18 cellular contexts compared by ENCODE assay signal in genomic region chr1:56827711-56828110, GRCh38. TPM values are rescaled to one million over a fixed set of nuclear protein-coding genes. Genes with fewer than 3 reads are reported as not detected.
DNase-seq lines count a peak whose midpoint lies in the region; TF ChIP-seq lines count a peak whose summit lies in the region.
"Had no signal": no experiment of that assay in that cellular context is flagged by ENCODE, and none has a peak within 500 bp of the region (broad histone marks: within the 10 kb centered on the region; RNA-seq: fewer than 3 reads in every experiment).

No MANE protein-coding gene starts in this region.

- no peak overlapping the region for H2BK120ac ChIP-seq in trophoblast cell (ENCODE audit: insufficient read depth, low read length, poor library complexity)

- intact Hi-C loops in activated T-helper 2 cell treated with anti-CD3 and anti-CD28 coated beads, Interferon-gamma antibody, Interleukin-2, Interleukin-4, amounts not matched to agents 10 μg/mL and 5 μg/mL and 100 μg/mL, durations not matched to agents 14 hours and 24 hours and 36 hours (cut with micrococcal nuclease): no loop called here
- intact Hi-C loops in esophagus muscularis mucosa (cut with DNase I): no loop called here

- no peak overlapping the region for H3K4me3 Mint-ChIP-seq in activated T-helper 2 cell treated with anti-CD3 and anti-CD28 coated beads, Interferon-gamma antibody, Interleukin-2, Interleukin-4, amounts not matched to agents 10 μg/mL and 5 μg/mL and 100 μg/mL, durations not matched to agents 14 hours and 24 hours and 36 hours (ENCODE audit: low read depth)
- H3K4me3 Mint-ChIP-seq: CD14-positive monocyte; CD8-positive, alpha-beta T cell had no signal

- no peak for TF ChIP-seq EP300 in esophagus muscularis mucosa (IDR thresholded peaks at IDR 0.05)

- H3K4me1 ChIP-seq in trophoblast cell (ENCODE audit: control insufficient read depth in 1 of 2, insufficient read depth in 2 of 2, low read length in 2 of 2) (peaks cover 0 to 2% of the 10 kb centered on the region in 2 experiments), esophagus muscularis mucosa (peaks cover 0 to 7% (median 2%) of the 10 kb centered on the region in 4 donors)
- H3K4me1 ChIP-seq: A549 had no signal

- H4K8ac ChIP-seq in trophoblast cell (ENCODE audit: low read depth, low read length): no peak overlapping the region

- no peak overlapping the region for H4K12ac ChIP-seq in trophoblast cell (ENCODE audit: low read depth, low read length)

- H3K9me3 Mint-ChIP-seq in activated T-helper 2 cell treated with anti-CD3 and anti-CD28 coated beads, Interferon-gamma antibody, Interleukin-2, Interleukin-4, amounts not matched to agents 10 μg/mL and 5 μg/mL and 100 μg/mL, durations not matched to agents 14 hours and 24 hours and 36 hours: no peaks in the 10 kb centered on the region
- H3K9me3 Mint-ChIP-seq: CD14-positive monocyte; CD8-positive, alpha-beta T cell had no signal

- no peak overlapping the region for H3K18ac ChIP-seq in trophoblast cell (ENCODE audit: low read length)

- H3K36me3 Mint-ChIP-seq in activated T-helper 2 cell treated with anti-CD3 and anti-CD28 coated beads, Interferon-gamma antibody, Interleukin-2, Interleukin-4, amounts not matched to agents 10 μg/mL and 5 μg/mL and 100 μg/mL, durations not matched to agents 14 hours and 24 hours and 36 hours (ENCODE audit: low read depth): no peaks in the 10 kb centered on the region
- H3K36me3 Mint-ChIP-seq: CD14-positive monocyte; CD8-positive, alpha-beta T cell had no signal

- H3K36me3 ChIP-seq in trophoblast cell (ENCODE audit: control insufficient read depth in 1 of 2, insufficient read depth in 2 of 2, low read length in 2 of 2) (no peaks in the 10 kb centered on the region), esophagus muscularis mucosa (no peaks in the 10 kb centered on the region)

- H3K9me3 ChIP-seq in trophoblast cell (ENCODE audit: insufficient read depth, low read depth, low read length) (no peaks in the 10 kb centered on the region), esophagus muscularis mucosa (no peaks in the 10 kb centered on the region)
- H3K9me3 ChIP-seq: A549 had no signal

- H4K91ac ChIP-seq in trophoblast cell (ENCODE audit: low read depth, low read length): no peak overlapping the region

- no peak overlapping the region for H2AFZ ChIP-seq in trophoblast cell (ENCODE audit: insufficient read depth, low read length, poor library complexity)

- TF ChIP-seq POLR2A in esophagus muscularis mucosa (IDR thresholded peaks at IDR 0.05; ENCODE audit: low read depth): no peak

- DNase-seq in DMS53 (lab: John Stamatoyannopoulos, UW) (peak; percentile 49), G401 (ENCODE audit: low spot score) (peak; percentile 87), cerebellum (ENCODE audit: low spot score) (peak; percentile 60), trophoblast cell (no peak), esophagus muscularis mucosa (ENCODE audit: extremely low spot score) (no peak), T-helper 2 cell (no peak)
- DNase-seq in activated T-helper 2 cell treated with anti-CD3 and anti-CD28 coated beads, Interferon-gamma antibody, Interleukin-2, Interleukin-4, amounts not matched to agents 10 μg/mL and 5 μg/mL and 100 μg/mL, durations not matched to agents 14 hours and 24 hours and 36 hours (ENCODE audit: low spot score): no peak
- DNase-seq: CD8-positive, alpha-beta T cell; COR-L47; DMS79 treated with DMSO at 0.1 percent for 48 hours; GF-D8; IMR-90; KBM-7 had no signal

- H3K79me1 ChIP-seq in trophoblast cell (ENCODE audit: low read length): no peaks in the 10 kb centered on the region

- H3K27ac ChIP-seq in trophoblast cell (ENCODE audit: low read depth, low read length) (no peak overlapping the region), esophagus muscularis mucosa (replicated peaks in 1 of 4) (no peak overlapping the region)
- H3K27ac ChIP-seq: A549 had no signal

- H2BK12ac ChIP-seq in trophoblast cell (ENCODE audit: low read length): no peak overlapping the region

- no peaks in the 10 kb centered on the region for H3K27me3 ChIP-seq in trophoblast cell (ENCODE audit: insufficient read depth, low read length)
- peaks cover 0 to 8% (median 0%) of the 10 kb centered on the region in 4 donors for H3K27me3 ChIP-seq in esophagus muscularis mucosa

- no peak overlapping the region for H3K4ac ChIP-seq in trophoblast cell (ENCODE audit: low read depth, low read length)

- H2AK5ac ChIP-seq in trophoblast cell (ENCODE audit: low read length): no peak overlapping the region

- peak overlapping the region; percentile 30 for H3K23ac ChIP-seq in trophoblast cell (ENCODE audit: low read length)

- no peaks in the 10 kb centered on the region for H3K4me1 Mint-ChIP-seq in activated T-helper 2 cell treated with anti-CD3 and anti-CD28 coated beads, Interferon-gamma antibody, Interleukin-2, Interleukin-4, amounts not matched to agents 10 μg/mL and 5 μg/mL and 100 μg/mL, durations not matched to agents 14 hours and 24 hours and 36 hours (ENCODE audit: low read depth)
- H3K4me1 Mint-ChIP-seq: CD14-positive monocyte had no signal

- no peak overlapping the region for H2BK5ac ChIP-seq in trophoblast cell (ENCODE audit: low read depth, low read length, poor library complexity)

- H3K4me3 ChIP-seq in trophoblast cell (ENCODE audit: low read depth, low read length) (no peak overlapping the region), esophagus muscularis mucosa (no peak overlapping the region)
- H3K4me3 ChIP-seq: A549 had no signal

- no peak overlapping the region for H3K14ac ChIP-seq in trophoblast cell (ENCODE audit: low read length)

- no peak overlapping the region for H3K9ac ChIP-seq in trophoblast cell (ENCODE audit: low read length)

- H3K27me3 Mint-ChIP-seq in activated T-helper 2 cell treated with anti-CD3 and anti-CD28 coated beads, Interferon-gamma antibody, Interleukin-2, Interleukin-4, amounts not matched to agents 10 μg/mL and 5 μg/mL and 100 μg/mL, durations not matched to agents 14 hours and 24 hours and 36 hours (ENCODE audit: low read depth): no peaks in the 10 kb centered on the region

- H3K27ac Mint-ChIP-seq in activated T-helper 2 cell treated with anti-CD3 and anti-CD28 coated beads, Interferon-gamma antibody, Interleukin-2, Interleukin-4, amounts not matched to agents 10 μg/mL and 5 μg/mL and 100 μg/mL, durations not matched to agents 14 hours and 24 hours and 36 hours: no peak overlapping the region
- H3K27ac Mint-ChIP-seq: CD14-positive monocyte; CD8-positive, alpha-beta T cell had no signal

- no peaks in the 10 kb centered on the region for H3K79me2 ChIP-seq in trophoblast cell (ENCODE audit: control insufficient read depth, insufficient read depth, low read length, poor library complexity)

- no peak overlapping the region for H3K4me2 ChIP-seq in trophoblast cell (ENCODE audit: low read length)
- H3K4me2 ChIP-seq: A549 had no signal

- in situ Hi-C loops in G401 (cut with HindIII; ENCODE audit: low sequenced_read_pairs): no loop called here

- TF ChIP-seq CTCF in esophagus muscularis mucosa (IDR thresholded peaks at IDR 0.05): no peak

RNA-seq across cellular contexts. Expression of gene FYB2, which starts 8.5 kb away (rescaled TPM):
- total RNA-seq in G401 (2014; rRNA removed; shearing (Covaris generic)): not detected in 2 replicates
- total RNA-seq in cerebellum (1.1 TPM), esophagus muscularis mucosa (not detected)
- polyA plus RNA-seq in trophoblast cell (2013): 0.44 and 0.54 TPM in 2 replicates
- total RNA-seq in activated T-helper 2 cell treated with anti-CD3 and anti-CD28 coated beads, Interferon-gamma antibody, Interleukin-2, Interleukin-4, amounts not matched to agents 10 μg/mL and 5 μg/mL and 100 μg/mL, durations not matched to agents 14 hours and 24 hours and 36 hours: not detected in 2 replicates
- total RNA-seq: CD8-positive, alpha-beta T cell; HT-29 had no signal
- polyA plus RNA-seq: A549, AG04450, BJ, CD14-positive monocyte, IMR-90 had no signal

RNA-seq across cellular contexts. Expression of gene C8A, which starts 26.9 kb away (rescaled TPM):
- not detected in 2 replicates for total RNA-seq in G401 (2014; rRNA removed; shearing (Covaris generic))
- total RNA-seq in cerebellum (not detected), esophagus muscularis mucosa (not detected)
- not detected in 2 replicates for polyA plus RNA-seq in trophoblast cell (2013)
- not detected in 2 replicates for total RNA-seq in activated T-helper 2 cell treated with anti-CD3 and anti-CD28 coated beads, Interferon-gamma antibody, Interleukin-2, Interleukin-4, amounts not matched to agents 10 μg/mL and 5 μg/mL and 100 μg/mL, durations not matched to agents 14 hours and 24 hours and 36 hours
- total RNA-seq: CD8-positive, alpha-beta T cell; HT-29; IMR-90 had no signal
- polyA plus RNA-seq: A549, AG04450, BJ, CD14-positive monocyte, IMR-90 had no signal

Comparison
In these comparisons a context has a peak if more than half of its experiments do, and no peak if none do; other contexts are left out.
1. DNase-seq: peak in DMS53 (single experiment), G401 (single experiment) and cerebellum (single experiment); none in trophoblast cell (0 of 2), activated T-helper 2 cell treated with anti-CD3 and anti-CD28 coated beads, Interferon-gamma antibody, Interleukin-2, Interleukin-4, amounts not matched to agents 10 μg/mL and 5 μg/mL and 100 μg/mL, durations not matched to agents 14 hours and 24 hours and 36 hours (single experiment), esophagus muscularis mucosa (single experiment) and T-helper 2 cell (0 of 5).